8 cellular contexts compared by ENCODE assay signal in genomic region chrX:43349363-43349762, GRCh38.
DNase-seq lines count a peak whose midpoint lies in the region; ATAC-seq and TF ChIP-seq lines count a peak whose summit lies in the region.

No MANE protein-coding gene starts in this region.

- H3K27me3 Mint-ChIP-seq in activated CD4-positive, alpha-beta T cell treated with anti-CD3 and anti-CD28 coated beads, Interleukin-2, amount 10 ng/mL, durations not matched to agents 24 days and 14 days = no peaks in the 10 kb centered on the region

- 0 to 18% (median 14%) methylated on average over 1 of the region's 1 CpG for WGBS in spleen, 5 donors
- WGBS in suprapubic skin = 17% methylated on average over 1 of the region's 1 CpG

- TF ChIP-seq EP300 in suprapubic skin (IDR thresholded peaks at IDR 0.05) = no peak

- TF ChIP-seq POLR2A in spleen (IDR thresholded peaks at IDR 0.05) = no peak
- TF ChIP-seq POLR2A in suprapubic skin (IDR thresholded peaks at IDR 0.05) = no peak

- peak; percentile 6 for DNase-seq in Daoy (ENCODE audit: low read depth)
- peak; percentile 1 for DNase-seq in LHCN-M2 (ENCODE audit: low read depth)
- peak; percentile 73 for DNase-seq in activated CD4-positive, alpha-beta T cell treated with anti-CD3 and anti-CD28 coated beads, Interleukin-2, amount 10 ng/mL, durations not matched to agents 24 days and 14 days
- peak; percentile 9 for DNase-seq in fibroblast of the conjunctiva (ENCODE audit: low read depth)
- DNase-seq in spleen = peak; percentile 22
- no peak for DNase-seq in suprapubic skin (ENCODE audit: low spot score in 2 of 2)
- no peak for DNase-seq in NCI-H1436 (lab: John Stamatoyannopoulos, UW)

- H3K27me3 ChIP-seq in spleen (replicated peaks in 1 of 7) (peaks cover 0 to 7% (median 0%) of the 10 kb centered on the region in 7 donors), suprapubic skin (no peaks in the 10 kb centered on the region)

- H3K4me1 ChIP-seq in spleen (no peaks in the 10 kb centered on the region), suprapubic skin (no peaks in the 10 kb centered on the region)

- no peak overlapping the region for H3K27ac Mint-ChIP-seq in activated CD4-positive, alpha-beta T cell treated with anti-CD3 and anti-CD28 coated beads, Interleukin-2, amount 10 ng/mL, durations not matched to agents 24 days and 14 days

- no peaks in the 10 kb centered on the region for H3K9me3 Mint-ChIP-seq in activated CD4-positive, alpha-beta T cell treated with anti-CD3 and anti-CD28 coated beads, Interleukin-2, amount 10 ng/mL, durations not matched to agents 24 days and 14 days

- H3K4me1 Mint-ChIP-seq in activated CD4-positive, alpha-beta T cell treated with anti-CD3 and anti-CD28 coated beads, Interleukin-2, amount 10 ng/mL, durations not matched to agents 24 days and 14 days = peaks cover 2% of the 10 kb centered on the region

- H3K36me3 ChIP-seq in spleen (no peaks in the 10 kb centered on the region), suprapubic skin (no peaks in the 10 kb centered on the region)

- H3K27ac ChIP-seq in spleen (no peak overlapping the region), suprapubic skin (no peak overlapping the region)

- H3K4me3 ChIP-seq in spleen (no peak overlapping the region), suprapubic skin (no peak overlapping the region)

- intact Hi-C loops in activated CD4-positive, alpha-beta T cell treated with anti-CD3 and anti-CD28 coated beads, Interleukin-2, amount 10 ng/mL, durations not matched to agents 24 days and 14 days (cut with micrococcal nuclease) = loop anchor here (5.0 kb wide), 1 partner anchor 1567 kb away; no protein-coding TSS in a partner anchor
- intact Hi-C loops in spleen (cut with DNase I; ENCODE audit: low total_unique reads) = no loop called here

- peak; percentile 84 for ATAC-seq in GM19463 (IDR thresholded peaks at IDR 0.05; ENCODE audit: unreplicated experiment)

- no peak overlapping the region for H3K4me3 Mint-ChIP-seq in activated CD4-positive, alpha-beta T cell treated with anti-CD3 and anti-CD28 coated beads, Interleukin-2, amount 10 ng/mL, durations not matched to agents 24 days and 14 days

- H3K9me3 ChIP-seq in spleen (no peaks in the 10 kb centered on the region), suprapubic skin (no peaks in the 10 kb centered on the region)

- H3K36me3 Mint-ChIP-seq in activated CD4-positive, alpha-beta T cell treated with anti-CD3 and anti-CD28 coated beads, Interleukin-2, amount 10 ng/mL, durations not matched to agents 24 days and 14 days (ENCODE audit: low read depth) = no peaks in the 10 kb centered on the region

- TF ChIP-seq CTCF in spleen (IDR thresholded peaks at IDR 0.05 in 8 of 11, conservative IDR thresholded peaks at IDR 0.05 in 3 of 11) = peak; percentile 11 to 61 (median 42)
- peak in 1 of 2 donors; percentile 28 for TF ChIP-seq CTCF in suprapubic skin (IDR thresholded peaks at IDR 0.05)

Comparison
In these comparisons a context has a peak if more than half of its experiments do, and no peak if none do; other contexts are left out.
1. DNase-seq: peak in Daoy (single experiment), LHCN-M2 (single experiment), activated CD4-positive, alpha-beta T cell treated with anti-CD3 and anti-CD28 coated beads, Interleukin-2, amount 10 ng/mL, durations not matched to agents 24 days and 14 days (single experiment), fibroblast of the conjunctiva (single experiment) and spleen (single experiment); none in suprapubic skin (0 of 2) and NCI-H1436 (single experiment).